Comparison of ENCODE assay signal across 8 cellular contexts in genomic region chr4:48340905-48341775, GRCh38. TPM values are rescaled to one million over a fixed set of nuclear protein-coding genes. Genes with fewer than 3 reads are reported as not detected.
DNase-seq lines count a peak whose midpoint lies in the region; ATAC-seq and TF ChIP-seq lines count a peak whose summit lies in the region.

Gene SLAIN2 (plus strand): TSS chr4:48341529. CDS start chr4:48341740, 211 bp downstream.

- TF ChIP-seq CTCF in GM12864 (IDR thresholded peaks at IDR 0.05; ENCODE audit: low read depth, low read length, missing control alignments) (peak; percentile 20), glutamatergic neuron (IDR thresholded peaks at IDR 0.05; ENCODE audit: partially characterized antibody, unreplicated experiment) (peak; percentile 82), osteocyte (IDR thresholded peaks at IDR 0.05) (peak; percentile 48)

- H3K27me3 Mint-ChIP-seq in activated naive CD8-positive, alpha-beta T cell treated with anti-CD3 and anti-CD28 coated beads for 36 hours: no peaks in the 10 kb centered on the region
- H3K27me3 Mint-ChIP-seq in glutamatergic neuron (ENCODE audit: unreplicated experiment) (peaks cover 6% of the 10 kb centered on the region), osteocyte (ENCODE audit: unreplicated experiment) (no peaks in the 10 kb centered on the region)

- H3K4me3 Mint-ChIP-seq in activated naive CD8-positive, alpha-beta T cell treated with anti-CD3 and anti-CD28 coated beads for 36 hours: peak within 1 kb of the TSS; percentile 99
- H3K4me3 Mint-ChIP-seq in glutamatergic neuron (ENCODE audit: unreplicated experiment): peak within 1 kb of the TSS; percentile 99
- H3K4me3 Mint-ChIP-seq in osteocyte (ENCODE audit: unreplicated experiment): peak within 1 kb of the TSS; percentile 96

- peak within 1 kb of the TSS; percentile 96 for H3K27ac ChIP-seq in thymus (ENCODE audit: low read depth)

- under 1% methylated on average over 89 of the region's 89 CpGs for WGBS in thymus

- H3K4me1 Mint-ChIP-seq in activated naive CD8-positive, alpha-beta T cell treated with anti-CD3 and anti-CD28 coated beads for 36 hours: peaks cover 56% of the 10 kb centered on the region
- peaks cover 25% of the 10 kb centered on the region for H3K4me1 Mint-ChIP-seq in glutamatergic neuron (ENCODE audit: low read depth, unreplicated experiment)
- H3K4me1 Mint-ChIP-seq in osteocyte (ENCODE audit: unreplicated experiment): peaks cover 52% of the 10 kb centered on the region

- H3K36me3 Mint-ChIP-seq in activated naive CD8-positive, alpha-beta T cell treated with anti-CD3 and anti-CD28 coated beads for 36 hours: no peaks in the 10 kb centered on the region
- H3K36me3 Mint-ChIP-seq in glutamatergic neuron (ENCODE audit: unreplicated experiment) (no peaks in the 10 kb centered on the region), osteocyte (ENCODE audit: unreplicated experiment) (no peaks in the 10 kb centered on the region)

- no peaks in the 10 kb centered on the region for H3K9me3 Mint-ChIP-seq in activated naive CD8-positive, alpha-beta T cell treated with anti-CD3 and anti-CD28 coated beads for 36 hours
- peaks cover 11% of the 10 kb centered on the region for H3K9me3 Mint-ChIP-seq in glutamatergic neuron (ENCODE audit: unreplicated experiment)
- no peaks in the 10 kb centered on the region for H3K9me3 Mint-ChIP-seq in osteocyte (ENCODE audit: unreplicated experiment)

- no peaks in the 10 kb centered on the region for H3K27me3 ChIP-seq in thymus (ENCODE audit: control insufficient read depth, insufficient read depth)

- H3K4me1 ChIP-seq in thymus (ENCODE audit: control insufficient read depth, insufficient read depth, low read length): peaks cover 13% of the 10 kb centered on the region

- no peaks in the 10 kb centered on the region for H3K9me3 ChIP-seq in thymus (ENCODE audit: control insufficient read depth)

- H3K27ac Mint-ChIP-seq in activated naive CD8-positive, alpha-beta T cell treated with anti-CD3 and anti-CD28 coated beads for 36 hours: peak within 1 kb of the TSS; percentile 97
- H3K27ac Mint-ChIP-seq in glutamatergic neuron (ENCODE audit: unreplicated experiment) (peak within 1 kb of the TSS; percentile 100), osteocyte (ENCODE audit: unreplicated experiment) (peak within 1 kb of the TSS; percentile 98)

- H3K4me3 ChIP-seq in GM12864 (ENCODE audit: low read depth, low read length): peak within 1 kb of the TSS; percentile 89
- peak within 1 kb of the TSS; percentile 75 for H3K4me3 ChIP-seq in thymus (ENCODE audit: low read length)

- DNase-seq in GM12864 (ENCODE audit: low read depth): peak; percentile 87
- DNase-seq in NCI-H1105 (lab: John Stamatoyannopoulos, UW): peak; percentile 93
- DNase-seq in SKM-1 treated with dmso at 0.1 percent for 144 hours (lab: John Stamatoyannopoulos, UW; ENCODE audit: unreplicated experiment): peak; percentile 98
- DNase-seq in activated naive CD8-positive, alpha-beta T cell treated with anti-CD3 and anti-CD28 coated beads for 36 hours: peak; percentile 98
- DNase-seq in glutamatergic neuron: peak; percentile 100
- DNase-seq in osteocyte (ENCODE audit: extremely low spot score, unreplicated experiment): peak; percentile 100

- ATAC-seq in HG02623 (IDR thresholded peaks at IDR 0.05; ENCODE audit: unreplicated experiment): peak; percentile 89

- no peaks in the 10 kb centered on the region for H3K36me3 ChIP-seq in thymus (ENCODE audit: control insufficient read depth, insufficient read depth)

RNA-seq across cellular contexts. Expression of gene SLAIN2, which starts in this region (rescaled TPM):
- total RNA-seq in activated naive CD8-positive, alpha-beta T cell treated with anti-CD3 and anti-CD28 coated beads for 36 hours: 10 to 100 TPM; 62.0 to 66.3 TPM
- total RNA-seq in glutamatergic neuron (ENCODE audit: unreplicated experiment) (72.6 TPM), osteocyte (70.1 and 82.7 TPM in 2 replicates)
- 21.2 TPM for polyA plus RNA-seq in thymus

Comparison
In these comparisons a context has a peak if more than half of its experiments do, and no peak if none do; other contexts are left out.
1. Peak in every context shown above with its lines: DNase-seq, ATAC-seq, H3K4me3 ChIP-seq and H3K27ac ChIP-seq.
2. CTCF ChIP-seq: peak in every context shown above with its lines; median percentile 82 in glutamatergic neuron; 48 in osteocyte; 20 in GM12864.